ENCODE assay signal across 19 cellular contexts in genomic region chr1:68542586-68542985, GRCh38. TPM values are rescaled to one million over a fixed set of nuclear protein-coding genes. Genes with fewer than 3 reads are reported as not detected.
A peak's percentile ranks its signal among the peaks of the same experiment; 100 is the strongest.
DNase-seq lines count a peak whose midpoint lies in the region; TF ChIP-seq lines count a peak whose summit lies in the region.
"Had no signal": no experiment of that assay in that cellular context is flagged by ENCODE, and none has a peak within 500 bp of the region (broad histone marks: within the 10 kb centered on the region; RNA-seq: fewer than 3 reads in every experiment).

No MANE protein-coding gene starts in this region.

- dilution Hi-C loops in mammary epithelial cell (cut with HindIII; ENCODE audit: low sequenced_read_pairs): no loop called here

- H3F3A ChIP-seq in Loucy (ENCODE audit: low read depth): no peaks in the 10 kb centered on the region

- H3K4me2 ChIP-seq in Loucy (ENCODE audit: low read depth, low read length, poor library complexity, severe bottlenecking) (peak overlapping the region; percentile 30), mammary epithelial cell (ENCODE audit: insufficient read depth, low read depth, low read length) (no peak overlapping the region)

- no peaks in the 10 kb centered on the region for H3K36me3 ChIP-seq in Loucy (ENCODE audit: insufficient read depth, low read length)
- H3K36me3 ChIP-seq in mammary epithelial cell (ENCODE audit: insufficient read depth, low read length): no peaks in the 10 kb centered on the region
- H3K36me3 ChIP-seq: uterus had no signal

- H3K4me3 ChIP-seq in Loucy (ENCODE audit: low read length, poor library complexity, severe bottlenecking): no peak overlapping the region
- no peak overlapping the region for H3K4me3 ChIP-seq in mammary epithelial cell (replicated peaks in 1 of 3; ENCODE audit: insufficient read depth in 1 of 3, low read depth in 2 of 3, low read length in 3 of 3)
- H3K4me3 ChIP-seq: uterus had no signal

- H3K27ac ChIP-seq in mammary epithelial cell (ENCODE audit: insufficient read depth, low read depth, low read length): no peak overlapping the region
- H3K27ac ChIP-seq: uterus, VCaP had no signal

- H3K79me2 ChIP-seq in Loucy (ENCODE audit: insufficient read depth, low read length): no peaks in the 10 kb centered on the region
- no peaks in the 10 kb centered on the region for H3K79me2 ChIP-seq in mammary epithelial cell (ENCODE audit: insufficient read depth, low read length)

- in situ Hi-C loops in mammary epithelial cell (cut with MboI; ENCODE audit: low sequenced_read_pairs in 2 of 2): no loop called here

- no peaks in the 10 kb centered on the region for H3K9me2 ChIP-seq in Loucy (replicated peaks; ENCODE audit: low read depth, low read length)

- POLR2A ChIA-PET in activated CD4-positive, alpha-beta memory T cell treated with anti-CD3 and anti-CD28 coated beads, Interleukin-2, amount 10 ng/mL, durations not matched to agents 7 days and 5 days (lab: Charles Lee): no interaction called here

- H3K27me3 ChIP-seq in Loucy (ENCODE audit: insufficient read depth, low read length, poor library complexity, severe bottlenecking) (no peaks in the 10 kb centered on the region), mammary epithelial cell (ENCODE audit: insufficient read depth, low read length) (no peaks in the 10 kb centered on the region)
- H3K27me3 ChIP-seq: uterus had no signal

- H2AFZ ChIP-seq in Loucy (ENCODE audit: low read length) (no peak overlapping the region), mammary epithelial cell (ENCODE audit: low read depth, low read length) (no peak overlapping the region)

- H3K4me1 ChIP-seq in Loucy (ENCODE audit: insufficient read depth, low read length, poor library complexity, severe bottlenecking) (no peaks in the 10 kb centered on the region), mammary epithelial cell (ENCODE audit: insufficient read depth, low read length) (peaks cover 4% of the 10 kb centered on the region)
- H3K4me1 ChIP-seq: uterus had no signal

- BruUV-seq in mammary epithelial cell (replicated peaks; lab: Mats Ljungman, UMichigan): no TSS peak

- no peaks in the 10 kb centered on the region for H3K9me3 Mint-ChIP-seq in activated CD4-positive, alpha-beta memory T cell treated with anti-CD3 and anti-CD28 coated beads, Interleukin-2, amount 10 ng/mL, durations not matched to agents 7 days and 5 days
- H3K9me3 Mint-ChIP-seq: activated CD8-positive, alpha-beta T cell treated with anti-CD3 and anti-CD28 coated beads for 36 hours; activated T-cell treated with anti-CD3 and anti-CD28 coated beads, Interleukin-2, amount 50 U/mL, for 72 hours; central memory CD8-positive, alpha-beta T cell; memory B cell; nephron had no signal

- CTCF ChIA-PET in mammary epithelial cell (lab: Charles Lee; ENCODE audit: low non-redundant PET): no interaction called here
- CTCF ChIA-PET in activated CD4-positive, alpha-beta memory T cell treated with anti-CD3 and anti-CD28 coated beads, Interleukin-2, amount 10 ng/mL, durations not matched to agents 7 days and 5 days (lab: Charles Lee): no interaction called here

- H3K9ac ChIP-seq in Loucy (ENCODE audit: low read depth, low read length, poor library complexity, severe bottlenecking) (no peak overlapping the region), mammary epithelial cell (ENCODE audit: insufficient read depth, low read length) (no peak overlapping the region)

- no peaks in the 10 kb centered on the region for H3K9me3 ChIP-seq in Loucy (ENCODE audit: insufficient read depth, low read depth, low read length)
- no peaks in the 10 kb centered on the region for H3K9me3 ChIP-seq in mammary epithelial cell (replicated peaks; ENCODE audit: insufficient read depth, low read length)
- H3K9me3 ChIP-seq: uterus had no signal

- intact Hi-C loops in mammary epithelial cell (cut with micrococcal nuclease): no loop called here

- H4K20me1 ChIP-seq in Loucy (ENCODE audit: insufficient read depth, low read length, poor library complexity, severe bottlenecking) (no peaks in the 10 kb centered on the region), mammary epithelial cell (ENCODE audit: insufficient read depth, low read length) (no peaks in the 10 kb centered on the region)

- no peaks in the 10 kb centered on the region for H3K27me3 Mint-ChIP-seq in activated CD4-positive, alpha-beta memory T cell treated with anti-CD3 and anti-CD28 coated beads, Interleukin-2, amount 10 ng/mL, durations not matched to agents 7 days and 5 days
- H3K27me3 Mint-ChIP-seq: activated CD8-positive, alpha-beta T cell treated with anti-CD3 and anti-CD28 coated beads for 36 hours; CD4-positive, alpha-beta memory T cell; central memory CD8-positive, alpha-beta T cell; memory B cell had no signal

- DNase-seq in Daoy (ENCODE audit: low read depth): peak; percentile 22
- DNase-seq in mammary epithelial cell: peak; percentile 47
- DNase-seq in kidney tubule cell (ENCODE audit: low spot score): peak; percentile 21
- no peak for DNase-seq in activated CD4-positive, alpha-beta memory T cell treated with anti-CD3 and anti-CD28 coated beads, Interleukin-2, amount 10 ng/mL, durations not matched to agents 7 days and 5 days
- no peak for DNase-seq in activated CD4-positive, alpha-beta T cell treated with anti-CD3 and anti-CD28 coated beads, Interleukin-2, amount 50 U/mL, for 1 hour
- no peak for DNase-seq in NCI-H510A (lab: John Stamatoyannopoulos, UW)
- DNase-seq in NCI-H2107 (lab: John Stamatoyannopoulos, UW): no peak
- DNase-seq: activated CD8-positive, alpha-beta T cell treated with anti-CD3 and anti-CD28 coated beads for 36 hours; activated T-cell treated with anti-CD3 and anti-CD28 coated beads, Interleukin-2, amount 50 U/mL, for 72 hours; CD4-positive, alpha-beta memory T cell; effector memory CD4-positive, alpha-beta T cell; NCI-H2081; NCI-H748 treated with DMSO at 0.1 percent for 48 hours; uterus had no signal

- H3K36me3 Mint-ChIP-seq in activated CD4-positive, alpha-beta memory T cell treated with anti-CD3 and anti-CD28 coated beads, Interleukin-2, amount 10 ng/mL, durations not matched to agents 7 days and 5 days (ENCODE audit: low read depth): no peaks in the 10 kb centered on the region
- H3K36me3 Mint-ChIP-seq: CD4-positive, alpha-beta memory T cell; memory B cell had no signal

- no peak for TF ChIP-seq CTCF in Loucy (conservative IDR thresholded peaks at IDR 0.05; ENCODE audit: low read length)
- TF ChIP-seq CTCF in mammary epithelial cell (conservative IDR thresholded peaks at IDR 0.05 in 1 of 2, IDR thresholded peaks at IDR 0.05 in 1 of 2; ENCODE audit: extremely low read depth in 1 of 2, insufficient read depth in 1 of 2, low read depth in 1 of 2, low read length in 2 of 2): no peak

- H3K27ac Mint-ChIP-seq in activated CD4-positive, alpha-beta memory T cell treated with anti-CD3 and anti-CD28 coated beads, Interleukin-2, amount 10 ng/mL, durations not matched to agents 7 days and 5 days: no peak overlapping the region
- H3K27ac Mint-ChIP-seq: activated CD8-positive, alpha-beta T cell treated with anti-CD3 and anti-CD28 coated beads for 36 hours; activated T-cell treated with anti-CD3 and anti-CD28 coated beads, Interleukin-2, amount 50 U/mL, for 72 hours; CD4-positive, alpha-beta memory T cell; memory B cell; nephron had no signal

- no peak overlapping the region for H3K4me3 Mint-ChIP-seq in activated CD4-positive, alpha-beta memory T cell treated with anti-CD3 and anti-CD28 coated beads, Interleukin-2, amount 10 ng/mL, durations not matched to agents 7 days and 5 days
- H3K4me3 Mint-ChIP-seq: activated CD8-positive, alpha-beta T cell treated with anti-CD3 and anti-CD28 coated beads for 36 hours; activated T-cell treated with anti-CD3 and anti-CD28 coated beads, Interleukin-2, amount 50 U/mL, for 72 hours; CD4-positive, alpha-beta memory T cell; central memory CD8-positive, alpha-beta T cell; memory B cell; nephron had no signal

- H3K4me1 Mint-ChIP-seq in activated CD4-positive, alpha-beta memory T cell treated with anti-CD3 and anti-CD28 coated beads, Interleukin-2, amount 10 ng/mL, durations not matched to agents 7 days and 5 days: no peaks in the 10 kb centered on the region
- H3K4me1 Mint-ChIP-seq: central memory CD8-positive, alpha-beta T cell; memory B cell; nephron had no signal

RNA-seq across cellular contexts. Expression of gene DEPDC1, which starts 45.7 kb away (rescaled TPM):
- 68.4 and 117 TPM in 2 replicates for total RNA-seq in Daoy (2014; rRNA removed; shearing (Covaris generic))
- 10 to 100 TPM in 1 of 2 donors, under 1 TPM in 1; 0.67 to 24.1 TPM for total RNA-seq in mammary epithelial cell
- polyA plus RNA-seq in mammary epithelial cell: 12.3 TPM
- 15.2 TPM for polyA minus RNA-seq in mammary epithelial cell
- 10 to 100 TPM; 25.7 to 29.6 TPM for total RNA-seq in activated CD4-positive, alpha-beta memory T cell treated with anti-CD3 and anti-CD28 coated beads, Interleukin-2, amount 10 ng/mL, durations not matched to agents 7 days and 5 days
- total RNA-seq: CD4-positive, alpha-beta memory T cell had no signal
- polyA plus RNA-seq: CD4-positive, alpha-beta memory T cell had no signal

Comparison
In these comparisons a context has a peak if more than half of its experiments do, and no peak if none do; other contexts are left out.
1. DNase-seq: peak in Daoy (single experiment), mammary epithelial cell (single experiment) and kidney tubule cell (single experiment); none in activated CD4-positive, alpha-beta memory T cell treated with anti-CD3 and anti-CD28 coated beads, Interleukin-2, amount 10 ng/mL, durations not matched to agents 7 days and 5 days (single experiment), activated CD4-positive, alpha-beta T cell treated with anti-CD3 and anti-CD28 coated beads, Interleukin-2, amount 50 U/mL, for 1 hour (single experiment), NCI-H510A (single experiment) and NCI-H2107 (single experiment).